Comparison of ENCODE assay signal across 1 cellular context in the genomic region with DNA sequence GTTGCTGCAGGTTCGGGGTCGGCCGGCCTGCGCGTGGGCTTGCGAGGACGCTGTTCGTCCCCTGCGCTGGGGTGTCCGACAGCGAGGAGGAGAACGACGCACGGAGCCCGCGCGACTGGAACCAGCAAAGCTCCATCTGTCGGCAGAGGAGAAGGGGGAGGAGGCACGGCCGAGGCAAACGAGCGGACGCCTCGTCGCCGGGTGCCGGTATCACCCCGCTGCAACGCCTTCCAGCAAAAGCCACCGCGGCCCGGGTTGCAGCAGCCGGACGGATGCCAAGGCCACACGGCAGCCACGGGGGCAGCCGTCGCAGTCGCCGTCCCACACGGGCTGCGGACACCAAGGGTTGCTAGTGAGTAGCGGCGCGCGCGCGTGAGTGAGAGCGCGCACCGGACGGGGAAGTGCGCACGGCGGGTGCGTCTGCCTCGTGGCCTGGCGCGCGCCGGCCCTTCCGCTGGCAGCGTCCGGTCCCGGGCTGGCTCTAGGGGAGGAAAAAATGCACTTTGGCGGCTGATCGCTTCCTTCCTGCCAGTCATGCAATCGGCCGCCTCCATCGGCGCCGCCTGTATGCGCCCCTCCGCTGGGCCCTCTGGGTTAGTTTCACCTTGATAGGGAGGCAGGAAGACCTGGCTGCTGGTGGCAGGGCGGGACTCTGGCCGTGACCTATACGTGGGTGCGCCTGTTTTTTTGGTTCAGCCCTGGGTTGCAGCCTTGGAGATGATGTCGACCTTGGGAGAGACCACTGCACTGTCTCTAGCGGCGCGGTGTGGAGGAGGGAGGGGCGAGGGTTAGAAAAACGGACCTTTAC.
TF ChIP-seq lines count a peak whose summit lies in the region.

No MANE protein-coding gene starts in this region.

TF ChIP-seq in HepG2, 621 proteins besides CTCF, POLR2A, EP300 and RAD21 (continued from another document):
- TF ChIP-seq, protein P1, sequence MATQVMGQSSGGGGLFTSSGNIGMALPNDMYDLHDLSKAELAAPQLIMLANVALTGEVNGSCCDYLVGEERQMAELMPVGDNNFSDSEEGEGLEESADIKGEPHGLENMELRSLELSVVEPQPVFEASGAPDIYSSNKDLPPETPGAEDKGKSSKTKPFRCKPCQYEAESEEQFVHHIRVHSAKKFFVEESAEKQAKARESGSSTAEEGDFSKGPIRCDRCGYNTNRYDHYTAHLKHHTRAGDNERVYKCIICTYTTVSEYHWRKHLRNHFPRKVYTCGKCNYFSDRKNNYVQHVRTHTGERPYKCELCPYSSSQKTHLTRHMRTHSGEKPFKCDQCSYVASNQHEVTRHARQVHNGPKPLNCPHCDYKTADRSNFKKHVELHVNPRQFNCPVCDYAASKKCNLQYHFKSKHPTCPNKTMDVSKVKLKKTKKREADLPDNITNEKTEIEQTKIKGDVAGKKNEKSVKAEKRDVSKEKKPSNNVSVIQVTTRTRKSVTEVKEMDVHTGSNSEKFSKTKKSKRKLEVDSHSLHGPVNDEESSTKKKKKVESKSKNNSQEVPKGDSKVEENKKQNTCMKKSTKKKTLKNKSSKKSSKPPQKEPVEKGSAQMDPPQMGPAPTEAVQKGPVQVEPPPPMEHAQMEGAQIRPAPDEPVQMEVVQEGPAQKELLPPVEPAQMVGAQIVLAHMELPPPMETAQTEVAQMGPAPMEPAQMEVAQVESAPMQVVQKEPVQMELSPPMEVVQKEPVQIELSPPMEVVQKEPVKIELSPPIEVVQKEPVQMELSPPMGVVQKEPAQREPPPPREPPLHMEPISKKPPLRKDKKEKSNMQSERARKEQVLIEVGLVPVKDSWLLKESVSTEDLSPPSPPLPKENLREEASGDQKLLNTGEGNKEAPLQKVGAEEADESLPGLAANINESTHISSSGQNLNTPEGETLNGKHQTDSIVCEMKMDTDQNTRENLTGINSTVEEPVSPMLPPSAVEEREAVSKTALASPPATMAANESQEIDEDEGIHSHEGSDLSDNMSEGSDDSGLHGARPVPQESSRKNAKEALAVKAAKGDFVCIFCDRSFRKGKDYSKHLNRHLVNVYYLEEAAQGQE (IDR thresholded peaks at IDR 0.05; ENCODE audit: borderline replicate concordance in 1 of 2, low read depth in 1 of 2, low read length in 2 of 2): no peak
- TF ChIP-seq ZNF552 (CRISPR knock-in tag; IDR thresholded peaks at IDR 0.05; ENCODE audit: borderline replicate concordance): peak; percentile 43; the same call in 1 of the 2 replicates
- peak; percentile 26; the same call in 1 of the 2 replicates for TF ChIP-seq RFXAP (CRISPR knock-in tag; IDR thresholded peaks at IDR 0.05; ENCODE audit: borderline replicate concordance)
- peak; percentile 55; the same call in 1 of the 2 replicates for TF ChIP-seq GFI1 (CRISPR knock-in tag; IDR thresholded peaks at IDR 0.05; ENCODE audit: borderline replicate concordance)
- TF ChIP-seq ZBTB1 (CRISPR knock-in tag; IDR thresholded peaks at IDR 0.05; ENCODE audit: borderline replicate concordance): no peak
- TF ChIP-seq DMAP1 (CRISPR knock-in tag; IDR thresholded peaks at IDR 0.05): peak; percentile 75; the same call in 1 of the 2 replicates
- TF ChIP-seq ZNF567 (CRISPR knock-in tag; IDR thresholded peaks at IDR 0.05; ENCODE audit: borderline replicate concordance): no peak
- peak; percentile 61; the same call in 1 of the 2 replicates for TF ChIP-seq NRL (CRISPR knock-in tag; IDR thresholded peaks at IDR 0.05; ENCODE audit: borderline replicate concordance)
